Comparison of ENCODE assay signal across 17 cellular contexts in the genomic region with DNA sequence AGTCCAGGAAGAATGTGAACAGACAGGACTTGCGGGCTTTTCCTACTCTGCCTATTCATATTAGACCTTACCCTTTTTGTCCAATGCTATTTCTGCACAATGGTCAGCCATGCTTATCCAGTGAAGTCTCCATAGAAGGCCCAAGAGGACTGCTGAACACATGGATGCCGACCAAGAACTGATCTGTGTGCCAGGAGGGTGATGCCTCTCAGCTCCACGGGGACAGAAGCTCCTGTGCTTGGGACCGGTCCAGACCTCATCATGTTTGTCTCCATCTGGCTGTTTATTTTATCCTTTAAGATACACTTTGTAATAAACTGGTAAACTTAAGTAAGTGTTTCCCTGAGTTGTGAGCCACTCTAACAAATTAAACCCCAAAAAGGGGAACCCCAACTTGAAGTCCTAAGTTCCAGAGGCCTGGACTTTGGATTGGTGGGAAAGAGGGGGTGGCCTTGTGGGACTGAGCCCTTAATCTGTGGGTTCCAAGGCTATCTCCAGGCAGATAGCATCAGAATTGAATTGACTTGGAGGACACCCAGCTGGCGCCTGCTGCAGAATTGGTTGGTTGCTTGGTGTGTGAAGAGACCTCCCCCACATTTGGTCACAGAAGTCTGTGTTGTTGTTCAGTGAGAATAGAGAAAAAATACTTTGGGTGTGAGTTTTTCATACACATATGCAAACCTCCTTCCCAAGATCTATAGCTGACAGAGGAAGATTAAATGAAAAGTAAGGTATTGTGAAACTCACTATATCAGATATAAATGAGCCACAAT. TPM values are rescaled to one million over a fixed set of nuclear protein-coding genes. Genes with fewer than 3 reads are reported as not detected.
DNase-seq lines count a peak whose midpoint lies in the region; ATAC-seq and TF ChIP-seq lines count a peak whose summit lies in the region.
"Had no signal": no experiment of that assay in that cellular context is flagged by ENCODE, and none has a peak within 500 bp of the region (broad histone marks: within the 10 kb centered on the region; RNA-seq: fewer than 3 reads in every experiment).

No MANE protein-coding gene starts in this region.

- no peak for TF ChIP-seq POLR2A in prostate gland (IDR thresholded peaks at IDR 0.05)

- intact Hi-C loops in prostate gland (cut with DNase I): no loop called here

- DNase-seq in DMS 273 (lab: John Stamatoyannopoulos, UW; ENCODE audit: unreplicated experiment) (peak; percentile 55), DMS 273 treated with DMSO at 0.1 percent for 48 hours (lab: John Stamatoyannopoulos, UW) (no peak), NCI-H1694 (lab: John Stamatoyannopoulos, UW) (peak; percentile 65), brain microvascular endothelial cell (no peak), prostate gland (ENCODE audit: low spot score) (peak; percentile 52), foreskin fibroblast (no peak), left lobe of liver (ENCODE audit: low spot score) (no peak)
- DNase-seq: Caco-2; NCI-H1105 treated with DMSO at 0.1 percent for 48 hours; NCI-H2029; NCI-H2171 treated with DMSO at 0.1 percent for 48 hours; NCI-H524; NK-92 treated with Interleukin-12 subunit alpha and Interleukin-12 subunit beta, amount 100 ng/mL, for 24 hours; OCI-M1 had no signal

- H3K27me3 ChIP-seq in brain microvascular endothelial cell (replicated peaks) (no peaks in the 10 kb centered on the region), prostate gland (replicated peaks; ENCODE audit: insufficient read depth) (no peaks in the 10 kb centered on the region)

- peaks cover 5% of the 10 kb centered on the region for H3K4me1 ChIP-seq in prostate gland (replicated peaks)
- H3K4me1 ChIP-seq: Caco-2 had no signal

- no peak for TF ChIP-seq CTCF in brain microvascular endothelial cell (IDR thresholded peaks at IDR 0.05; ENCODE audit: low read depth, low read length, missing control alignments)
- no peak for TF ChIP-seq CTCF in prostate gland (IDR thresholded peaks at IDR 0.05)
- TF ChIP-seq CTCF in foreskin fibroblast (IDR thresholded peaks at IDR 0.05; ENCODE audit: low read depth, low read length): no peak

- in situ Hi-C loops in brain microvascular endothelial cell (cut with HindIII; ENCODE audit: low pct_ligation_motif_present, low sequenced_read_pairs): no loop called here

- H3K27ac ChIP-seq in brain microvascular endothelial cell (peak overlapping the region; percentile 39), prostate gland (no peak overlapping the region)
- H3K27ac ChIP-seq: 22Rv1 had no signal

- no peak for ATAC-seq in GM21825 (IDR thresholded peaks at IDR 0.05; ENCODE audit: unreplicated experiment)
- no peak for ATAC-seq in left lobe of liver
- ATAC-seq: K562 had no signal

- 55% methylated on average over 5 of the region's 5 CpGs for WGBS in prostate gland

- H3K36me3 ChIP-seq in brain microvascular endothelial cell (replicated peaks): no peaks in the 10 kb centered on the region
- H3K36me3 ChIP-seq in prostate gland: no peaks in the 10 kb centered on the region

- H3K9me3 ChIP-seq in prostate gland: no peaks in the 10 kb centered on the region
- H3K9me3 ChIP-seq: Caco-2 had no signal

- H3K4me3 ChIP-seq in brain microvascular endothelial cell (ENCODE audit: low read depth, low read length) (no peak overlapping the region), prostate gland (no peak overlapping the region), foreskin fibroblast (ENCODE audit: low read depth in 1 of 2, low read length in 2 of 2) (no peak overlapping the region)
- H3K4me3 ChIP-seq: K562 had no signal

RNA-seq across cellular contexts. Expression of gene ANKH, which starts 57.9 kb away (rescaled TPM):
- total RNA-seq in prostate gland (100 to 1,000 TPM in 1 of 2 donors, 10 to 100 TPM in 1; 76.5 to 106 TPM), left lobe of liver (75.9 TPM)

Comparison
In these comparisons a context has a peak if more than half of its experiments do, and no peak if none do; other contexts are left out.
1. DNase-seq: peak in DMS 273 (single experiment), NCI-H1694 (single experiment) and prostate gland (single experiment); none in DMS 273 treated with DMSO at 0.1 percent for 48 hours (single experiment), brain microvascular endothelial cell (single experiment), foreskin fibroblast (0 of 2) and left lobe of liver (single experiment).